Comparison of ENCODE assay signal across 18 cellular contexts in genomic region chr1:92096317-92096716, GRCh38. TPM values are rescaled to one million over a fixed set of nuclear protein-coding genes. Genes with fewer than 3 reads are reported as not detected.
DNase-seq lines count a peak whose midpoint lies in the region; ATAC-seq, FAIRE-seq and TF ChIP-seq lines count a peak whose summit lies in the region.
"Had no signal": no experiment of that assay in that cellular context is flagged by ENCODE, and none has a peak within 500 bp of the region (broad histone marks: within the 10 kb centered on the region; RNA-seq: fewer than 3 reads in every experiment).

No MANE protein-coding gene starts in this region.

- ATAC-seq in GM21529 (IDR thresholded peaks at IDR 0.05; ENCODE audit: unreplicated experiment) (no peak), GM21825 (IDR thresholded peaks at IDR 0.05; ENCODE audit: unreplicated experiment) (no peak), GM21576 (IDR thresholded peaks at IDR 0.05; ENCODE audit: unreplicated experiment) (no peak)

- TF ChIP-seq CTCF in AG10803 (conservative IDR thresholded peaks at IDR 0.05; ENCODE audit: low read length), result no peak
- TF ChIP-seq CTCF in fibroblast of mammary gland (conservative IDR thresholded peaks at IDR 0.05; ENCODE audit: control insufficient read depth, insufficient read depth, low read depth, low read length), result no peak

- peak; percentile 9 for DNase-seq in AG10803 (ENCODE audit: low read depth)
- no peak for DNase-seq in GM12891 (ENCODE audit: insufficient read length, low spot score)
- DNase-seq in OCI-M1 (lab: John Stamatoyannopoulos, UW), result peak; percentile 60
- peak; percentile 44 for DNase-seq in fibroblast of mammary gland (ENCODE audit: low read depth)
- no peak for DNase-seq in SW 1271 (lab: John Stamatoyannopoulos, UW)
- DNase-seq: colonic mucosa; EL; NCI-H187; nephron progenitor cell; Right ventricle myocardium superior; stimulated activated CD4-positive, alpha-beta T cell treated with anti-CD3 and anti-CD28 coated beads, Interleukin-4, amount 100 ng/mL, for 1 hour had no signal

- H3K4me3 ChIP-seq in AG10803 (ENCODE audit: low read length) (no peak overlapping the region), fibroblast of mammary gland (ENCODE audit: control insufficient read depth, low read depth, low read length) (no peak overlapping the region)
- H3K4me3 ChIP-seq: adrenal gland; BLaER1 treated with 17β-estradiol and CSF1 and Interleukin-3, amounts not matched to agents 10 nM and 100 nM; colonic mucosa; lung had no signal

- no peak for TF ChIP-seq POLR2A in GM12891 (IDR thresholded peaks at IDR 0.05; ENCODE audit: low read depth, low read length)

- FAIRE-seq in GM12891 (lab: Jason Lieb, UNC), result no peak

TF ChIP-seq in GM12891, 5 proteins besides CTCF, POLR2A, EP300 and RAD21:
- TF ChIP-seq POLR2AphosphoS5 (IDR thresholded peaks at IDR 0.05; ENCODE audit: low read depth, low read length) (no peak), PAX5 (IDR thresholded peaks at IDR 0.05; ENCODE audit: insufficient read depth, low read length, severe bottlenecking) (no peak), SPI1 (IDR thresholded peaks at IDR 0.05; ENCODE audit: low read depth, low read length) (0 out of 2 replicates have a peak, but pooled peaks have one; percentile 22), POU2F2 (IDR thresholded peaks at IDR 0.05; ENCODE audit: low read depth, low read length) (no peak)
TF ChIP-seq in GM12891: peak in this region for 1.

RNA-seq across cellular contexts. Expression of gene BTBD8, which starts 16.2 kb away (rescaled TPM):
- 0.19 TPM for polyA plus RNA-seq in GM12891 (2012; ENCODE audit: low read depth, missing spikeins)

RNA-seq across cellular contexts. Expression of gene SETSIP, which starts 21.1 kb away (rescaled TPM):
- 0.22 TPM for polyA plus RNA-seq in GM12891 (2012; ENCODE audit: low read depth, missing spikeins)
- polyA plus RNA-seq: adrenal gland, IgD-negative memory B cell had no signal

Comparison
In these comparisons a context has a peak if more than half of its experiments do, and no peak if none do; other contexts are left out.
1. DNase-seq: peak in AG10803 (single experiment), OCI-M1 (single experiment) and fibroblast of mammary gland (single experiment); none in GM12891 (single experiment) and SW 1271 (0 of 2).